11 cellular contexts compared by ENCODE assay signal in genomic region chr1:29145739-29146437, GRCh38. TPM values are rescaled to one million over a fixed set of nuclear protein-coding genes. Genes with fewer than 3 reads are reported as not detected.
DNase-seq lines count a peak whose midpoint lies in the region; ATAC-seq and TF ChIP-seq lines count a peak whose summit lies in the region.
"Had no signal": no experiment of that assay in that cellular context is flagged by ENCODE, and none has a peak within 500 bp of the region (broad histone marks: within the 10 kb centered on the region; RNA-seq: fewer than 3 reads in every experiment).

No MANE protein-coding gene starts in this region.

- peak overlapping the region; percentile 73 for H3K27ac ChIP-seq in IMR-90 (ENCODE audit: insufficient read depth, low read length)
- no peak overlapping the region for H3K27ac ChIP-seq in lung (ENCODE audit: low read depth in 1 of 2, low read length in 1 of 2)
- H3K27ac ChIP-seq in A673 (ENCODE audit: low read depth, low read length, poor library complexity, severe bottlenecking) = no peak overlapping the region
- H3K27ac ChIP-seq: neutrophil had no signal

- H3K9me3 ChIP-seq in IMR-90 (ENCODE audit: control insufficient read depth, insufficient read depth, low read length) = no peaks in the 10 kb centered on the region
- no peaks in the 10 kb centered on the region for H3K9me3 ChIP-seq in lung (ENCODE audit: control insufficient read depth in 2 of 2, insufficient read depth in 1 of 2, low read length in 1 of 2)
- no peaks in the 10 kb centered on the region for H3K9me3 ChIP-seq in A673 (ENCODE audit: low read depth, low read length, poor library complexity, severe bottlenecking)

- H2AFZ ChIP-seq in IMR-90 (replicated peaks; ENCODE audit: low read length, poor library complexity) = no peak overlapping the region

- H3K23ac ChIP-seq in IMR-90 (ENCODE audit: low read depth, low read length) = peak overlapping the region; percentile 70; the same call in 1 of the 2 replicates

- peak; percentile 68 for ATAC-seq in IMR-90 (ENCODE audit: low read depth)
- peak; percentile 19 for ATAC-seq in lung (ENCODE audit: insufficient read depth, low FRiP score)
- ATAC-seq: Panc1 had no signal

- in situ Hi-C loops in IMR-90 (cut with MboI; ENCODE audit: low sequenced_read_pairs) = no loop called here
- in situ Hi-C loops in GM13976 (cut with MboI; ENCODE audit: low sequenced_read_pairs, unreplicated experiment) = no loop called here

- H3K27me3 Mint-ChIP-seq in CD14-positive monocyte (ENCODE audit: low read depth in 3 of 3) = peaks cover 0 to 3% (median 1%) of the 10 kb centered on the region in 3 donors

- peak overlapping the region; percentile 55 for H3K14ac ChIP-seq in IMR-90 (replicated peaks; ENCODE audit: low read depth, low read length)

- DNase-seq in AG08396 (ENCODE audit: low spot score) (peak; percentile 74), IMR-90 (peak; percentile 95), dedifferentiated amniotic fluid mesenchymal stem cell (ENCODE audit: extremely low spot score) (peak; percentile 55), lung (ENCODE audit: low spot score) (no peak), A673 (ENCODE audit: low spot score) (no peak), GM13976 (ENCODE audit: low spot score) (no peak), CD14-positive monocyte (ENCODE audit: low spot score) (no peak)
- DNase-seq in activated effector memory CD4-positive, alpha-beta T cell treated with Interleukin-2 at 50 U/mL for 16 hours = no peak
- DNase-seq: NCI-H1436 had no signal

- peak overlapping the region; percentile 59; the same call in 1 of the 2 replicates for H3K18ac ChIP-seq in IMR-90 (ENCODE audit: low read depth, low read length)

- BruUV-seq in IMR-90 (replicated peaks; lab: Mats Ljungman, UMichigan) (no TSS peak), A673 (replicated peaks; lab: Mats Ljungman, UMichigan) (no TSS peak)

- H3K36me3 ChIP-seq in IMR-90 (ENCODE audit: control insufficient read depth, insufficient read depth, low read length) = peaks cover 38% of the 10 kb centered on the region
- H3K36me3 ChIP-seq in lung (ENCODE audit: control insufficient read depth in 2 of 2, insufficient read depth in 2 of 2, low read length in 2 of 2) = peaks cover 36 to 40% of the 10 kb centered on the region in 2 donors
- peaks cover 53% of the 10 kb centered on the region for H3K36me3 ChIP-seq in A673 (ENCODE audit: insufficient read depth, low read length, poor library complexity, severe bottlenecking)

- H3K4me1 Mint-ChIP-seq in CD14-positive monocyte = no peaks in the 10 kb centered on the region

- POLR2A ChIA-PET in IMR-90 (lab: Charles Lee; ENCODE audit: unreplicated experiment) (no interaction called here), A673 (lab: Charles Lee; ENCODE audit: low non-redundant PET) (no interaction called here)

- H4K20me1 ChIP-seq in IMR-90 (ENCODE audit: insufficient read depth, low read length) = peaks cover 18% of the 10 kb centered on the region

- peak overlapping the region; percentile 11; the same call in 1 of the 2 replicates for H3K4me2 ChIP-seq in IMR-90 (ENCODE audit: low read depth, low read length)

- peak overlapping the region; percentile 49; the same call in 1 of the 2 replicates for H4K5ac ChIP-seq in IMR-90 (ENCODE audit: low read depth, low read length)

- H3K9me1 ChIP-seq in IMR-90 (ENCODE audit: insufficient read depth, low read length) = peaks cover 8% of the 10 kb centered on the region

- no peak overlapping the region for H3K9ac ChIP-seq in IMR-90 (ENCODE audit: low read depth, low read length)

- H3K4me1 ChIP-seq in IMR-90 (ENCODE audit: control insufficient read depth, insufficient read depth, low read length) (peaks cover 10% of the 10 kb centered on the region), lung (ENCODE audit: control insufficient read depth in 2 of 2, insufficient read depth in 2 of 2, low read length in 2 of 2) (no peaks in the 10 kb centered on the region), A673 (ENCODE audit: insufficient read depth, low read length, poor library complexity, severe bottlenecking) (no peaks in the 10 kb centered on the region)

- H3K79me1 ChIP-seq in IMR-90 (ENCODE audit: low read depth in 1 of 2, low read length in 2 of 2) = peaks cover 10 to 43% of the 10 kb centered on the region in 2 experiments

- H3K36me3 Mint-ChIP-seq in CD14-positive monocyte = peaks cover 54 to 63% of the 10 kb centered on the region in 2 donors

- dilution Hi-C loops in IMR-90 (cut with HindIII; ENCODE audit: low sequenced_read_pairs, unreplicated experiment) = no loop called here

- H2BK20ac ChIP-seq in IMR-90 (ENCODE audit: low read depth, low read length) = peak overlapping the region; percentile 36; the same call in 1 of the 2 replicates

- H3K9me3 Mint-ChIP-seq in CD14-positive monocyte = peaks cover 0 to 5% (median 0%) of the 10 kb centered on the region in 7 donors

- intact Hi-C loops in IMR-90 (cut with micrococcal nuclease) = loop anchor here (2.0 kb wide), 1 partner anchor 21 kb away; no protein-coding TSS in a partner anchor
- intact Hi-C loops in A673 (cut with micrococcal nuclease; ENCODE audit: unreplicated experiment) = no loop called here
- intact Hi-C loops in CD14-positive monocyte (cut with micrococcal nuclease) = no loop called here

- H3K4ac ChIP-seq in IMR-90 (ENCODE audit: low read depth, low read length) = peak overlapping the region; percentile 75

- TF ChIP-seq CTCF in IMR-90 (conservative IDR thresholded peaks at IDR 0.05; ENCODE audit: low read depth, low read length) = no peak
- TF ChIP-seq CTCF in lung (IDR thresholded peaks at IDR 0.05; ENCODE audit: control extremely low read depth, extremely low read depth) = no peak
- TF ChIP-seq CTCF in A673 (conservative IDR thresholded peaks at IDR 0.05; ENCODE audit: low read depth, low read length) = no peak
- no peak for TF ChIP-seq CTCF in GM13976 (IDR thresholded peaks at IDR 0.05; ENCODE audit: borderline replicate concordance, control extremely low read depth, extremely low read depth, insufficient read depth, missing control alignments)
- no peak for TF ChIP-seq CTCF in CD14-positive monocyte (IDR thresholded peaks at IDR 0.05)

- peak overlapping the region; percentile 27 for H2BK120ac ChIP-seq in IMR-90 (ENCODE audit: low read depth, low read length)

- no peak overlapping the region for H2AK9ac ChIP-seq in IMR-90 (replicated peaks; ENCODE audit: low read depth, low read length, poor library complexity)

- no peak for TF ChIP-seq RAD21 in IMR-90 (IDR thresholded peaks at IDR 0.05; ENCODE audit: low read length)

- peak overlapping the region; percentile 22; the same call in 1 of the 2 replicates for H3K56ac ChIP-seq in IMR-90 (ENCODE audit: extremely low read depth, insufficient read depth, low read length)

- H4K91ac ChIP-seq in IMR-90 (ENCODE audit: insufficient read depth, low read depth, low read length) = peak overlapping the region; percentile 74

- peak overlapping the region; percentile 85 for H2BK5ac ChIP-seq in IMR-90 (ENCODE audit: low read depth, low read length, poor library complexity, severe bottlenecking)

- H4K8ac ChIP-seq in IMR-90 (ENCODE audit: low read depth in 2 of 2, low read length in 2 of 2) = peak overlapping the region; percentile 70 to 71

- 40% methylated on average over 6 of the region's 8 CpGs; no CpG with 5 or more reads in 1 of the 2 experiments for WGBS in IMR-90 (ENCODE audit: extremely low coverage in 2 of 2, insufficient read length in 1 of 2), 2 experiments
- 74 to 80% methylated on average over 8 of the region's 8 CpGs for WGBS in lung, 2 donors

- H3K27ac Mint-ChIP-seq in CD14-positive monocyte = peak overlapping the region in 1 of 7 donors; percentile 33

- H3K27me3 ChIP-seq in IMR-90 (ENCODE audit: control insufficient read depth, insufficient read depth, low read length) (no peaks in the 10 kb centered on the region), lung (ENCODE audit: control insufficient read depth, insufficient read depth) (no peaks in the 10 kb centered on the region), A673 (replicated peaks; ENCODE audit: insufficient read depth, low read depth, low read length, poor library complexity) (no peaks in the 10 kb centered on the region)
- H3K27me3 ChIP-seq: neutrophil had no signal

- no peak overlapping the region for H3K4me3 ChIP-seq in IMR-90 (ENCODE audit: insufficient read depth, low read depth, low read length)
- H3K4me3 ChIP-seq in lung = no peak overlapping the region
- H3K4me3 ChIP-seq in A673 (ENCODE audit: low read depth, low read length, poor library complexity, severe bottlenecking) = no peak overlapping the region

- TF ChIP-seq POLR2A in IMR-90 (IDR thresholded peaks at IDR 0.05; ENCODE audit: low read depth, low read length) = no peak

- H2AK5ac ChIP-seq in IMR-90 (ENCODE audit: low read depth, low read length) = peak overlapping the region; percentile 68; the same call in 1 of the 2 replicates

- peak overlapping the region; percentile 45; the same call in 1 of the 3 replicates for H2BK15ac ChIP-seq in IMR-90 (ENCODE audit: low read depth, low read length)

- CTCF ChIA-PET in IMR-90 (lab: Yijun Ruan, JAX) (interaction anchor here (1.3 kb wide), 1 partner anchor 269 kb away, joined by 3 read pairs; no protein-coding TSS in a partner anchor), A673 (lab: Charles Lee) (no interaction called here)

- H3K4me3 Mint-ChIP-seq in CD14-positive monocyte = no peak overlapping the region

TF ChIP-seq in IMR-90, 13 proteins besides CTCF, POLR2A, EP300 and RAD21 (continues in another document):
- TF ChIP-seq, protein P1, sequence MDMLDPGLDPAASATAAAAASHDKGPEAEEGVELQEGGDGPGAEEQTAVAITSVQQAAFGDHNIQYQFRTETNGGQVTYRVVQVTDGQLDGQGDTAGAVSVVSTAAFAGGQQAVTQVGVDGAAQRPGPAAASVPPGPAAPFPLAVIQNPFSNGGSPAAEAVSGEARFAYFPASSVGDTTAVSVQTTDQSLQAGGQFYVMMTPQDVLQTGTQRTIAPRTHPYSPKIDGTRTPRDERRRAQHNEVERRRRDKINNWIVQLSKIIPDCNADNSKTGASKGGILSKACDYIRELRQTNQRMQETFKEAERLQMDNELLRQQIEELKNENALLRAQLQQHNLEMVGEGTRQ (IDR thresholded peaks at IDR 0.05; ENCODE audit: low read depth, low read length) = no peak

RNA-seq across cellular contexts. Expression of gene TMEM200B, which starts 22.2 kb away (rescaled TPM):
- total RNA-seq in IMR-90 (2012; rRNA removed) (4.2 and 4.8 TPM in 2 replicates), lung (10 to 100 TPM in 1 of 2 donors, 1 to 10 TPM in 1; 6.0 to 10.5 TPM), A673 (2021) (1.1 and 1.3 TPM in 2 replicates)
- polyA plus RNA-seq in IMR-90 (2012; rRNA removed) (4.6 and 6.2 TPM in 2 replicates), lung (1 to 10 TPM; 1.9 to 3.4 TPM), CD14-positive monocyte (not detected)
- 3.8 and 6.7 TPM in 2 replicates for polyA plus RNA-seq in IMR-90 (2012; cell fraction: cytosol; rRNA removed)
- 7.2 and 8.6 TPM in 2 replicates for polyA plus RNA-seq in IMR-90 (2012; cell fraction: nucleus; rRNA removed; ENCODE audit: low replicate concordance)

RNA-seq across cellular contexts. Expression of gene SRSF4, which starts 35.8 kb away (rescaled TPM):
- total RNA-seq in IMR-90 (2012; rRNA removed) (20.8 and 38.6 TPM in 2 replicates), lung (10 to 100 TPM; 66.2 to 69.1 TPM), A673 (2021) (104 and 116 TPM in 2 replicates)
- polyA plus RNA-seq in IMR-90 (2012; rRNA removed) (37.8 and 48.5 TPM in 2 replicates), lung (10 to 100 TPM; 56.7 to 69.3 TPM), CD14-positive monocyte (10 to 100 TPM; 38.4 to 55.5 TPM)
- 20.4 and 21.2 TPM in 2 replicates for polyA plus RNA-seq in IMR-90 (2012; cell fraction: cytosol; rRNA removed)
- polyA plus RNA-seq in IMR-90 (2012; cell fraction: nucleus; rRNA removed; ENCODE audit: low replicate concordance) = 75.0 and 295 TPM in 2 replicates

Comparison
In these comparisons a context has a peak if more than half of its experiments do, and no peak if none do; other contexts are left out.
1. DNase-seq: peak in AG08396 (single experiment), IMR-90 (single experiment) and dedifferentiated amniotic fluid mesenchymal stem cell (single experiment); none in lung (single experiment), A673 (single experiment), activated effector memory CD4-positive, alpha-beta T cell treated with Interleukin-2 at 50 U/mL for 16 hours (single experiment), GM13976 (single experiment) and CD14-positive monocyte (single experiment).